8 cellular contexts compared by ENCODE assay signal in the genomic region with DNA sequence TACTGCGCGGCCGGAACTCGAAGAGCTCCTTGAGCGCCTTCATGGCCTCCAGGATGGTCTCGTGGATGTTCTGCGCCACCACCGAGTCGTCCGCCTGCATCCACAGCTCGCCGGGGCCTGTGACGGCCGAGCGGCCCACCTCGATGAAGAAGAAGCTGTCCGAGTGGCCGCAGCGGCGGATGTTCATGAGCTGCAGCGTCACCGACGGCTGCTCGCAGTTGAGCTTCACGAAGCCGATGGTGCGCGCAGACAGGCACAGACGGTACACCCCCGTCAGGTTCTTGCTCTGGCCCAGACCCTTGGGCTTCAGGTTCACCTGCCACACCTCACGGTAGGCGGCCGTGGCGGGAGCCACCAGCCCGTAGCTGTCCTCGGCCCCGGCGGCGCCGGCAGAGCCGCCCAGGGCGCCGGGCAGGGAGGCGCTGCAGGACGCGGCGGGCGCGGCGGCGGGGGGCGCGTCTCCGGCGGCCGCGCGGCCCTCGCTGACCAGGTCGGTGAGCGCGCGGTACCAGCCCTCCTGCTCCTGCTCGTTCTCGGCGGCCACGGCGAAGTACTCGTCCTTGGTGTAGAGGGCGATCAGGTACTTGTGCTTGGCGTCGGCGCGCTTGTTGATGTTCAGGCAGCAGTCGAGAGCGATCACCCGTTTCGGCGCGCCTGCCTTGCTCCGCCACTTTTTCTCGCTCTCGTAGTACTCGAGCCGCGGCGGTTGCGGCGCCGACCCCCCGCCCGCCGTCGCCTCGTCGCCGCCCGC. TPM values are rescaled to one million over a fixed set of nuclear protein-coding genes. Genes with fewer than 3 reads are reported as not detected.
DNase-seq lines count a peak whose midpoint lies in the region; ATAC-seq and TF ChIP-seq lines count a peak whose summit lies in the region.

No MANE protein-coding gene starts in this region.

- no peak for ATAC-seq in activated T-cell treated with anti-CD3 and anti-CD28 coated beads, Interleukin-2, amount 50 U/mL, for 72 hours (replicated peaks in 1 of 2)
- no peak for ATAC-seq in GM19328 (IDR thresholded peaks at IDR 0.05; ENCODE audit: unreplicated experiment)

- H3K4me3 Mint-ChIP-seq in activated T-cell treated with anti-CD3 and anti-CD28 coated beads, Interleukin-2, amount 50 U/mL, for 72 hours, result peak overlapping the region; percentile 67 to 69

- H3K27ac Mint-ChIP-seq in activated T-cell treated with anti-CD3 and anti-CD28 coated beads, Interleukin-2, amount 50 U/mL, for 72 hours, result no peak overlapping the region

- no peaks in the 10 kb centered on the region for H3K9me3 Mint-ChIP-seq in activated T-cell treated with anti-CD3 and anti-CD28 coated beads, Interleukin-2, amount 50 U/mL, for 72 hours

- H3K4me3 ChIP-seq in fibroblast of the aortic adventitia (ENCODE audit: low read depth, low read length), result peak overlapping the region; percentile 70

- H3K36me3 Mint-ChIP-seq in activated T-cell treated with anti-CD3 and anti-CD28 coated beads, Interleukin-2, amount 50 U/mL, for 72 hours (ENCODE audit: insufficient read depth in 2 of 2), result peaks cover 0 to 1% of the 10 kb centered on the region in 2 donors

- peaks cover 28% of the 10 kb centered on the region for H3K4me1 Mint-ChIP-seq in activated T-cell treated with anti-CD3 and anti-CD28 coated beads, Interleukin-2, amount 50 U/mL, for 72 hours (ENCODE audit: low read depth)

- TF ChIP-seq CTCF in fibroblast of the aortic adventitia (IDR thresholded peaks at IDR 0.05; ENCODE audit: insufficient read depth, low read length), result no peak

- peaks cover 23% of the 10 kb centered on the region for H3K27me3 Mint-ChIP-seq in activated T-cell treated with anti-CD3 and anti-CD28 coated beads, Interleukin-2, amount 50 U/mL, for 72 hours (ENCODE audit: low read depth)

- DNase-seq in NCI-H524 (lab: John Stamatoyannopoulos, UW), result peak; percentile 32 to 45
- DNase-seq in NCI-H524 treated with DMSO at 0.1 percent for 48 hours (lab: John Stamatoyannopoulos, UW), result no peak
- DNase-seq in NCI-H345 treated with DMSO at 0.1 percent for 48 hours (lab: John Stamatoyannopoulos, UW; ENCODE audit: unreplicated experiment), result peak; percentile 16
- peak; percentile 47 to 63 for DNase-seq in activated T-cell treated with anti-CD3 and anti-CD28 coated beads, Interleukin-2, amount 50 U/mL, for 72 hours
- DNase-seq in fibroblast of the aortic adventitia (ENCODE audit: low read depth), result peak; percentile 53
- DNase-seq in occipital lobe (lab: John Stamatoyannopoulos, UW), result peak; percentile 28
- no peak for DNase-seq in iPS-NIHi11 (ENCODE audit: low spot score)

RNA-seq across cellular contexts. Expression of a gene that starts 1.1 kb away (rescaled TPM):
- total RNA-seq in activated T-cell treated with anti-CD3 and anti-CD28 coated beads, Interleukin-2, amount 50 U/mL, for 72 hours, result 1 to 10 TPM; 5.4 to 5.6 TPM
- 4.3 and 15.2 TPM in 2 replicates for total RNA-seq in fibroblast of the aortic adventitia (ENCODE audit: low replicate concordance)
- total RNA-seq in occipital lobe, result 12.8 TPM

Comparison
In these comparisons a context has a peak if more than half of its experiments do, and no peak if none do; other contexts are left out.
1. DNase-seq: peak in NCI-H524 (2 of 2), NCI-H345 treated with DMSO at 0.1 percent for 48 hours (single experiment), activated T-cell treated with anti-CD3 and anti-CD28 coated beads, Interleukin-2, amount 50 U/mL, for 72 hours (2 of 2), fibroblast of the aortic adventitia (single experiment) and occipital lobe (single experiment); none in NCI-H524 treated with DMSO at 0.1 percent for 48 hours (single experiment) and iPS-NIHi11 (single experiment).